Comparison of ENCODE assay signal across 15 cellular contexts in the genomic region with DNA sequence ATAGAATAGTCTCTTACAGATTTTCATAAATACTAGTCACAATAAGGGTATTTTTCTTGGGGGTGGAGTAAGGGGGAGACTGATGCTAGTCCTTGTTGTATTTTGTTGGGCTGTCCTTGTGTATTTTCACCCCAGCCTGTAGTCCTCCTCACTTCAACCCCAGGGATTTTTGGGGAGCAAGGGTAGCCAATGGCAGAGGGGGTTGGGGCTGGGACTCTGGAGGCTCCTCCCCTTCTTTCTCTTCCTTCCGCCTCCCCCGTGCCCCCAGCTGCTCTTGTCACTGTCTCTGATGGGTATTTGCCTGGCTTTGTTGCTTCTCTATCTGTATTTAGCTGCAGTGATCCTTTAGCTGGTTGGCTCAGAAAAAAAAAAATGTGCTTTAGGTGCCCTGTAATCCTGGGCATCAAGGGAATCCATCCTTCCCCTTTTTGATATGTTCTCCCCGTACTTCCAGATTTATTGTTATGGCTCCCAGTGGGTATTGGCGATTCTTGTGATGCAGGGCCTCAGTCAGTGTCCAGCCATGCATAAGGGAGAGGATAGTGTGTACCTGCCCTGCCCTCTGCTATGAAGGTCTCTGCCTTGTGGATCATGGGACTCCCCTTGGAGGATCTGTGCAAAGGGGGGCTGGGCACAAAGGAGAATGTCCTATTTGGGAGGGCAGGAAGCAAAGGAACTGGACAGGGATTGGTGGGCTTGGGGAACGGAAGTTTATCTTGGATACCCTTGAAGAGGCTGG. TPM values are rescaled to one million over a fixed set of nuclear protein-coding genes. Genes with fewer than 3 reads are reported as not detected.
DNase-seq lines count a peak whose midpoint lies in the region; ATAC-seq, FAIRE-seq and TF ChIP-seq lines count a peak whose summit lies in the region.
"Had no signal": no experiment of that assay in that cellular context is flagged by ENCODE, and none has a peak within 500 bp of the region (broad histone marks: within the 10 kb centered on the region; RNA-seq: fewer than 3 reads in every experiment).

No MANE protein-coding gene starts in this region.

- 72 to 93% methylated on average over 5 of the region's 5 CpGs for WGBS in sigmoid colon, 2 donors

- H3K36me3 Mint-ChIP-seq in activated CD8-positive, alpha-beta T cell treated with anti-CD3 and anti-CD28 coated beads for 36 hours (ENCODE audit: low read depth) = peaks cover 56% of the 10 kb centered on the region
- H3K36me3 Mint-ChIP-seq in activated CD8-positive, alpha-beta T cell treated with anti-CD3 and anti-CD28 coated beads, Interleukin-2, amount 10 ng/mL, durations not matched to agents 7 days and 5 days (ENCODE audit: low read depth) = peaks cover 71% of the 10 kb centered on the region
- peaks cover 83% of the 10 kb centered on the region for H3K36me3 Mint-ChIP-seq in GM23338 (ENCODE audit: low read depth)
- H3K36me3 Mint-ChIP-seq in brain = peaks cover 67% of the 10 kb centered on the region
- H3K36me3 Mint-ChIP-seq in osteocyte (ENCODE audit: unreplicated experiment) = peaks cover 49% of the 10 kb centered on the region

- no peak for TF ChIP-seq CTCF in activated CD8-positive, alpha-beta T cell treated with anti-CD3 and anti-CD28 coated beads for 36 hours (IDR thresholded peaks at IDR 0.05)
- no peak for TF ChIP-seq CTCF in GM23338 (conservative IDR thresholded peaks at IDR 0.05; ENCODE audit: low read depth in 2 of 2)
- TF ChIP-seq CTCF in brain (conservative IDR thresholded peaks at IDR 0.05) = no peak
- no peak for TF ChIP-seq CTCF in osteocyte (IDR thresholded peaks at IDR 0.05)
- no peak for TF ChIP-seq CTCF in sigmoid colon (IDR thresholded peaks at IDR 0.05)

- peaks cover 33% of the 10 kb centered on the region for H4K20me1 ChIP-seq in GM23338 (replicated peaks; ENCODE audit: insufficient read depth)

- DNase-seq in activated CD8-positive, alpha-beta T cell treated with anti-CD3 and anti-CD28 coated beads for 36 hours = no peak
- no peak for DNase-seq in activated CD8-positive, alpha-beta T cell treated with anti-CD3 and anti-CD28 coated beads, Interleukin-2, amount 10 ng/mL, durations not matched to agents 7 days and 5 days
- no peak for DNase-seq in GM23338 (ENCODE audit: low spot score)
- DNase-seq in osteocyte (ENCODE audit: extremely low spot score, unreplicated experiment) = no peak
- no peak for DNase-seq in sigmoid colon
- DNase-seq in RCC 7860 (ENCODE audit: low spot score) = no peak
- DNase-seq: heart left ventricle, NCI-H2029 treated with DMSO at 0.1 percent for 48 hours, NCI-H526 had no signal

- intact Hi-C loops in activated CD8-positive, alpha-beta T cell treated with anti-CD3 and anti-CD28 coated beads for 36 hours (cut with micrococcal nuclease) = no loop called here
- intact Hi-C loops in sigmoid colon (cut with DNase I) = no loop called here

- POLR2A ChIA-PET in activated CD8-positive, alpha-beta T cell treated with anti-CD3 and anti-CD28 coated beads for 36 hours (lab: Charles Lee) = interaction anchor here (0.6 to 1.5 kb wide), 5 partner anchors 9 to 102 kb away, joined by 3 to 7 read pairs (median 4); a partner anchor contains a TSS
- POLR2A ChIA-PET in activated CD8-positive, alpha-beta T cell treated with anti-CD3 and anti-CD28 coated beads, Interleukin-2, amount 10 ng/mL, durations not matched to agents 7 days and 5 days (lab: Charles Lee) = interaction anchor here (1.1 kb wide), 1 partner anchor 182 kb away, joined by 3 read pairs; no protein-coding TSS in a partner anchor

- H3K27ac Mint-ChIP-seq in activated CD8-positive, alpha-beta T cell treated with anti-CD3 and anti-CD28 coated beads for 36 hours = peak overlapping the region; percentile 8
- H3K27ac Mint-ChIP-seq in activated CD8-positive, alpha-beta T cell treated with anti-CD3 and anti-CD28 coated beads, Interleukin-2, amount 10 ng/mL, durations not matched to agents 7 days and 5 days = no peak overlapping the region
- H3K27ac Mint-ChIP-seq in GM23338 (no peak overlapping the region), brain (peak overlapping the region in 4 of 5 experiments; percentile 14 to 80 (median 28)), osteocyte (ENCODE audit: unreplicated experiment) (peak overlapping the region; percentile 46)

- CTCF ChIA-PET in activated CD8-positive, alpha-beta T cell treated with anti-CD3 and anti-CD28 coated beads for 36 hours (lab: Charles Lee) = no interaction called here
- CTCF ChIA-PET in activated CD8-positive, alpha-beta T cell treated with anti-CD3 and anti-CD28 coated beads, Interleukin-2, amount 10 ng/mL, durations not matched to agents 7 days and 5 days (lab: Charles Lee) = no interaction called here

- H3K4me2 ChIP-seq in GM23338 = no peak overlapping the region

- peak; percentile 14 for ATAC-seq in activated CD8-positive, alpha-beta T cell treated with anti-CD3 and anti-CD28 coated beads for 36 hours
- no peak for ATAC-seq in activated CD8-positive, alpha-beta T cell treated with anti-CD3 and anti-CD28 coated beads, Interleukin-2, amount 10 ng/mL, durations not matched to agents 7 days and 5 days
- ATAC-seq in GM23338 (peak; percentile 48), HG03196 (IDR thresholded peaks at IDR 0.05; ENCODE audit: unreplicated experiment) (no peak)

- H3K9me3 ChIP-seq in sigmoid colon = no peaks in the 10 kb centered on the region
- H3K9me3 ChIP-seq: heart left ventricle had no signal

- H3K9me3 Mint-ChIP-seq in activated CD8-positive, alpha-beta T cell treated with anti-CD3 and anti-CD28 coated beads for 36 hours = no peaks in the 10 kb centered on the region
- H3K9me3 Mint-ChIP-seq in activated CD8-positive, alpha-beta T cell treated with anti-CD3 and anti-CD28 coated beads, Interleukin-2, amount 10 ng/mL, durations not matched to agents 7 days and 5 days (ENCODE audit: insufficient read depth) = no peaks in the 10 kb centered on the region
- H3K9me3 Mint-ChIP-seq in GM23338 (no peaks in the 10 kb centered on the region), brain (no peaks in the 10 kb centered on the region), osteocyte (ENCODE audit: unreplicated experiment) (no peaks in the 10 kb centered on the region)

- H3K4me3 ChIP-seq in GM23338 = no peak overlapping the region
- H3K4me3 ChIP-seq in sigmoid colon = no peak overlapping the region
- H3K4me3 ChIP-seq: heart left ventricle had no signal

- no peaks in the 10 kb centered on the region for H3K4me1 Mint-ChIP-seq in activated CD8-positive, alpha-beta T cell treated with anti-CD3 and anti-CD28 coated beads for 36 hours (ENCODE audit: low read depth)
- peaks cover 3% of the 10 kb centered on the region for H3K4me1 Mint-ChIP-seq in activated CD8-positive, alpha-beta T cell treated with anti-CD3 and anti-CD28 coated beads, Interleukin-2, amount 10 ng/mL, durations not matched to agents 7 days and 5 days (ENCODE audit: low read depth)
- H3K4me1 Mint-ChIP-seq in GM23338 (0 out of 3 replicates have a peak, but pooled peaks cover 3% of the 10 kb centered on the region), brain (no peaks in the 10 kb centered on the region), osteocyte (ENCODE audit: unreplicated experiment) (peaks cover 11% of the 10 kb centered on the region)

- H2AFZ ChIP-seq in GM23338 = no peak overlapping the region

- H3K4me3 Mint-ChIP-seq in activated CD8-positive, alpha-beta T cell treated with anti-CD3 and anti-CD28 coated beads for 36 hours = no peak overlapping the region
- no peak overlapping the region for H3K4me3 Mint-ChIP-seq in activated CD8-positive, alpha-beta T cell treated with anti-CD3 and anti-CD28 coated beads, Interleukin-2, amount 10 ng/mL, durations not matched to agents 7 days and 5 days
- H3K4me3 Mint-ChIP-seq in GM23338 = no peak overlapping the region
- no peak overlapping the region for H3K4me3 Mint-ChIP-seq in brain
- H3K4me3 Mint-ChIP-seq in osteocyte (ENCODE audit: unreplicated experiment) = no peak overlapping the region

- TF ChIP-seq POLR2A in sigmoid colon (IDR thresholded peaks at IDR 0.05) = no peak

- no peaks in the 10 kb centered on the region for H3K9me2 ChIP-seq in GM23338 (ENCODE audit: insufficient read depth)

- peaks cover 58% of the 10 kb centered on the region for H3K36me3 ChIP-seq in GM23338 (ENCODE audit: insufficient read depth)
- peaks cover 23 to 100% (median 55%) of the 10 kb centered on the region in 4 donors for H3K36me3 ChIP-seq in sigmoid colon

- H3K4me1 ChIP-seq in GM23338 (ENCODE audit: insufficient read depth) (no peaks in the 10 kb centered on the region), sigmoid colon (no peaks in the 10 kb centered on the region)

- no peak for FAIRE-seq in RCC 7860 (lab: Jason Lieb, UNC)
- FAIRE-seq: keratinocyte had no signal

- no peak for TF ChIP-seq EP300 in sigmoid colon (IDR thresholded peaks at IDR 0.05)

- no peaks in the 10 kb centered on the region for H3K27me3 Mint-ChIP-seq in activated CD8-positive, alpha-beta T cell treated with anti-CD3 and anti-CD28 coated beads for 36 hours
- no peaks in the 10 kb centered on the region for H3K27me3 Mint-ChIP-seq in activated CD8-positive, alpha-beta T cell treated with anti-CD3 and anti-CD28 coated beads, Interleukin-2, amount 10 ng/mL, durations not matched to agents 7 days and 5 days (ENCODE audit: low read depth)
- H3K27me3 Mint-ChIP-seq in GM23338 (ENCODE audit: insufficient read depth, low read depth, poor library complexity) = no peaks in the 10 kb centered on the region
- H3K27me3 Mint-ChIP-seq in brain = no peaks in the 10 kb centered on the region
- H3K27me3 Mint-ChIP-seq in osteocyte (ENCODE audit: unreplicated experiment) = no peaks in the 10 kb centered on the region

- peaks cover 40% of the 10 kb centered on the region for H3F3A ChIP-seq in GM23338 (replicated peaks; ENCODE audit: low read depth)

- H3K27ac ChIP-seq in GM23338 (ENCODE audit: low read depth) = peak overlapping the region; percentile 69; the same call in 1 of the 2 replicates
- H3K27ac ChIP-seq in sigmoid colon = no peak overlapping the region
- H3K27ac ChIP-seq: heart left ventricle had no signal

- no peaks in the 10 kb centered on the region for H3K27me3 ChIP-seq in GM23338 (ENCODE audit: insufficient read depth)
- no peaks in the 10 kb centered on the region for H3K27me3 ChIP-seq in sigmoid colon
- H3K27me3 ChIP-seq: heart left ventricle had no signal

- no peaks in the 10 kb centered on the region for H3K79me2 ChIP-seq in GM23338 (replicated peaks; ENCODE audit: insufficient read depth)

RNA-seq across cellular contexts. Expression of a gene that starts 16.5 kb away (rescaled TPM):
- total RNA-seq in activated CD8-positive, alpha-beta T cell treated with anti-CD3 and anti-CD28 coated beads for 36 hours = 10 to 100 TPM; 87.5 to 99.7 TPM
- total RNA-seq in activated CD8-positive, alpha-beta T cell treated with anti-CD3 and anti-CD28 coated beads, Interleukin-2, amount 10 ng/mL, durations not matched to agents 7 days and 5 days = 100 to 1,000 TPM; 124 to 125 TPM
- total RNA-seq in GM23338 (2014; rRNA removed; shearing (Covaris generic)) = 88.5 and 114 TPM in 2 replicates
- polyA plus RNA-seq in GM23338 (2016; fragmentation: Nextera tagmentation; extraction: Ambion mirVana) (103 and 113 TPM in 2 replicates), brain (ENCODE audit: insufficient read depth, low read depth, low replicate concordance) (140 TPM), sigmoid colon (100 to 1,000 TPM; 108 to 174 (median 145) TPM)
- total RNA-seq in osteocyte (125 and 135 TPM in 2 replicates), sigmoid colon (10 to 100 TPM; 74.1 to 94.5 (median 85.2) TPM)

RNA-seq across cellular contexts. Expression of a gene that starts 19.9 kb away (rescaled TPM):
- 10 to 100 TPM; 71.1 to 74.3 TPM for total RNA-seq in activated CD8-positive, alpha-beta T cell treated with anti-CD3 and anti-CD28 coated beads for 36 hours
- total RNA-seq in activated CD8-positive, alpha-beta T cell treated with anti-CD3 and anti-CD28 coated beads, Interleukin-2, amount 10 ng/mL, durations not matched to agents 7 days and 5 days = 10 to 100 TPM; 61.8 to 62.4 TPM
- total RNA-seq in GM23338 (2014; rRNA removed; shearing (Covaris generic)) = 74.1 and 78.5 TPM in 2 replicates
- polyA plus RNA-seq in GM23338 (2016; fragmentation: Nextera tagmentation; extraction: Ambion mirVana) (30.1 and 34.1 TPM in 2 replicates), brain (ENCODE audit: insufficient read depth, low read depth, low replicate concordance) (73.5 TPM), sigmoid colon (10 to 100 TPM; 45.6 to 56.5 (median 51.1) TPM)
- total RNA-seq in osteocyte (100 and 102 TPM in 2 replicates), sigmoid colon (10 to 100 TPM; 46.8 to 55.6 (median 51.4) TPM)

RNA-seq across cellular contexts. Expression of a gene that starts 35.6 kb away (rescaled TPM):
- 100 to 1,000 TPM; 125 to 131 TPM for total RNA-seq in activated CD8-positive, alpha-beta T cell treated with anti-CD3 and anti-CD28 coated beads for 36 hours
- total RNA-seq in activated CD8-positive, alpha-beta T cell treated with anti-CD3 and anti-CD28 coated beads, Interleukin-2, amount 10 ng/mL, durations not matched to agents 7 days and 5 days = 100 to 1,000 TPM in 1 of 2 experiments, 10 to 100 TPM in 1; 96.7 to 100 TPM
- 123 and 157 TPM in 2 replicates for total RNA-seq in GM23338 (2014; rRNA removed; shearing (Covaris generic))
- polyA plus RNA-seq in GM23338 (2016; fragmentation: Nextera tagmentation; extraction: Ambion mirVana) = 450 and 456 TPM in 2 replicates
- polyA plus RNA-seq in brain (ENCODE audit: insufficient read depth, low read depth, low replicate concordance) = 329 TPM
- 42.3 and 44.2 TPM in 2 replicates for total RNA-seq in osteocyte
- 100 to 1,000 TPM in 2 of 4 donors, 10 to 100 TPM in 2; 92.7 to 148 (median 107) TPM for total RNA-seq in sigmoid colon
- 100 to 1,000 TPM; 454 to 612 (median 603) TPM for polyA plus RNA-seq in sigmoid colon

RNA-seq across cellular contexts. Expression of a gene that starts 40.2 kb away (rescaled TPM):
- not detected for total RNA-seq in activated CD8-positive, alpha-beta T cell treated with anti-CD3 and anti-CD28 coated beads for 36 hours
- not detected for total RNA-seq in activated CD8-positive, alpha-beta T cell treated with anti-CD3 and anti-CD28 coated beads, Interleukin-2, amount 10 ng/mL, durations not matched to agents 7 days and 5 days
- not detected in 2 replicates for total RNA-seq in GM23338 (2014; rRNA removed; shearing (Covaris generic))
- polyA plus RNA-seq in GM23338 (2016; fragmentation: Nextera tagmentation; extraction: Ambion mirVana) (0.43 and 1.3 TPM in 2 replicates), brain (ENCODE audit: insufficient read depth, low read depth, low replicate concordance) (not detected), sigmoid colon (not detected)
- total RNA-seq in osteocyte (not detected in 2 replicates), sigmoid colon (not detected)
- total RNA-seq: epithelial cell of proximal tubule, heart left ventricle, mesenteric fat pad, posterior vena cava had no signal
- polyA plus RNA-seq: heart left ventricle, keratinocyte had no signal

Comparison
In these comparisons a context has a peak if more than half of its experiments do, and no peak if none do; other contexts are left out.
1. ATAC-seq: peak in activated CD8-positive, alpha-beta T cell treated with anti-CD3 and anti-CD28 coated beads for 36 hours (single experiment) and GM23338 (single experiment); none in activated CD8-positive, alpha-beta T cell treated with anti-CD3 and anti-CD28 coated beads, Interleukin-2, amount 10 ng/mL, durations not matched to agents 7 days and 5 days (single experiment) and HG03196 (single experiment).
2. H3K27ac Mint-ChIP-seq: peak in activated CD8-positive, alpha-beta T cell treated with anti-CD3 and anti-CD28 coated beads for 36 hours (single experiment), brain (4 of 5) and osteocyte (single experiment); none in activated CD8-positive, alpha-beta T cell treated with anti-CD3 and anti-CD28 coated beads, Interleukin-2, amount 10 ng/mL, durations not matched to agents 7 days and 5 days (single experiment) and GM23338 (single experiment).